14 cellular contexts compared by ENCODE assay signal in the genomic region with DNA sequence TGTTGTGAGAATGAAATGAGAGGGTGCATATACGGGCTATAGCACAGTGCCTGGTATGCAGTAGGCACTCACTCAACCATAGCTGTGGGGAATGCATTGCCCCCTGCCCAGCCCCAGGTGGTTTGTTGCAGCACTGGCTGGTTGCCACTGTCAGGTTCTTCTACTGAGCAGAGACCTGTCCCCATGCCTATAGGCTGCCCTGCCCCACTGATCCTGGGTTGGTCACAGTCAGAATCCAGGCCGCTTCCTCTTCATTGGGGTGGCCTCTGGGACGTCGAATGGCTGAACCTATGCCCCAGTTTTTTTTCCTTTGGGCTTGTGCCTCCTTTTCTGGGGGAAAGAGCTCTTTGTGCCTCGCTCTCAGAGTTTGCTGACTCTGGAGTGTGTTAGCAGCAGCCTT.
DNase-seq lines count a peak whose midpoint lies in the region; ATAC-seq and TF ChIP-seq lines count a peak whose summit lies in the region.
"Had no signal": no experiment of that assay in that cellular context is flagged by ENCODE, and none has a peak within 500 bp of the region (broad histone marks: within the 10 kb centered on the region; RNA-seq: fewer than 3 reads in every experiment).

No MANE protein-coding gene starts in this region.

- DNase-seq in dorsolateral prefrontal cortex (peak in 1 of 10 donors; percentile 17), natural killer cell (no peak), thoracic aorta (ENCODE audit: low spot score) (no peak)
- DNase-seq in CD4-positive, alpha-beta memory T cell = no peak
- DNase-seq: BE2C, HFFc6, KG1, NCI-H1092, NCI-H2107, NCI-H345, NCI-H69 had no signal

- H3K9me3 ChIP-seq in thoracic aorta = no peaks in the 10 kb centered on the region
- no peaks in the 10 kb centered on the region for H3K9me3 ChIP-seq in CD4-positive, alpha-beta memory T cell (ENCODE audit: control insufficient read depth in 1 of 2, low read length in 2 of 2)
- H3K9me3 ChIP-seq: BE2C had no signal

- peaks cover 9% of the 10 kb centered on the region for H3K36me3 ChIP-seq in thoracic aorta
- peaks cover 57% of the 10 kb centered on the region for H3K36me3 ChIP-seq in CD4-positive, alpha-beta memory T cell (ENCODE audit: insufficient read depth, low read length)

- H3K27me3 ChIP-seq in dorsolateral prefrontal cortex (no peaks in the 10 kb centered on the region), thoracic aorta (replicated peaks; ENCODE audit: insufficient read depth) (no peaks in the 10 kb centered on the region)
- H3K27me3 ChIP-seq in CD4-positive, alpha-beta memory T cell (ENCODE audit: insufficient read depth, low read length) = no peaks in the 10 kb centered on the region
- H3K27me3 ChIP-seq: BE2C had no signal

- CTCF ChIA-PET in CD4-positive, alpha-beta memory T cell (lab: Charles Lee; ENCODE audit: partially characterized antibody) = no interaction called here

- no peaks in the 10 kb centered on the region for H3K9me3 Mint-ChIP-seq in natural killer cell
- H3K9me3 Mint-ChIP-seq in CD4-positive, alpha-beta memory T cell = no peaks in the 10 kb centered on the region
- H3K9me3 Mint-ChIP-seq: HFFc6 had no signal

- H3K4me1 ChIP-seq in thoracic aorta (ENCODE audit: control insufficient read depth in 1 of 2, low read depth in 2 of 2) = peaks cover 22 to 75% of the 10 kb centered on the region in 2 donors
- H3K4me1 ChIP-seq in CD4-positive, alpha-beta memory T cell (ENCODE audit: insufficient read depth, low read length) = no peaks in the 10 kb centered on the region

- H3K27me3 Mint-ChIP-seq in natural killer cell (ENCODE audit: low read depth in 2 of 2) = no peaks in the 10 kb centered on the region
- H3K27me3 Mint-ChIP-seq in CD4-positive, alpha-beta memory T cell = no peaks in the 10 kb centered on the region

- POLR2A ChIA-PET in CD4-positive, alpha-beta memory T cell (lab: Charles Lee; ENCODE audit: partially characterized antibody) = interaction anchor here (1.8 kb wide), 1 partner anchor 44 kb away, joined by 4 read pairs; no protein-coding TSS in a partner anchor

- no peak overlapping the region for H3K4me3 Mint-ChIP-seq in natural killer cell
- no peak overlapping the region for H3K4me3 Mint-ChIP-seq in CD4-positive, alpha-beta memory T cell
- H3K4me3 Mint-ChIP-seq: HFFc6 had no signal

- H3K27ac ChIP-seq in angular gyrus (ENCODE audit: low read depth, low read length) = peak overlapping the region; percentile 32
- H3K27ac ChIP-seq in dorsolateral prefrontal cortex = peak overlapping the region in 56 of 59 donors; percentile 40 to 99 (median 95)
- peak overlapping the region; percentile 83 to 89 for H3K27ac ChIP-seq in thoracic aorta
- H3K27ac ChIP-seq in CD4-positive, alpha-beta memory T cell (ENCODE audit: low read depth, low read length) = no peak overlapping the region

- H3K36me3 Mint-ChIP-seq in natural killer cell = peaks cover 8% of the 10 kb centered on the region
- H3K36me3 Mint-ChIP-seq in CD4-positive, alpha-beta memory T cell = peaks cover 47 to 71% of the 10 kb centered on the region in 2 donors

- H3K4me3 ChIP-seq in dorsolateral prefrontal cortex = peak overlapping the region in 55 of 59 donors; percentile 10 to 80 (median 55)
- no peak overlapping the region for H3K4me3 ChIP-seq in thoracic aorta
- H3K4me3 ChIP-seq in CD4-positive, alpha-beta memory T cell (ENCODE audit: low read length in 2 of 2) = no peak overlapping the region

- ATAC-seq in natural killer cell = no peak
- ATAC-seq in thoracic aorta (ENCODE audit: insufficient number of reproducible peaks, low FRiP score, low read depth) = no peak
- ATAC-seq in GM18502 (IDR thresholded peaks at IDR 0.05; ENCODE audit: poor library complexity, unreplicated experiment) = no peak
- ATAC-seq in HG02678 (IDR thresholded peaks at IDR 0.05; ENCODE audit: unreplicated experiment) = no peak

- H3K4me1 Mint-ChIP-seq in natural killer cell = peaks cover 79 to 85% of the 10 kb centered on the region in 2 donors
- peaks cover 8 to 23% (median 14%) of the 10 kb centered on the region in 4 donors for H3K4me1 Mint-ChIP-seq in CD4-positive, alpha-beta memory T cell

- TF ChIP-seq CTCF in dorsolateral prefrontal cortex (IDR thresholded peaks at IDR 0.05 in 54 of 56, conservative IDR thresholded peaks at IDR 0.05 in 2 of 56; ENCODE audit: low read depth in 1 of 56, partially characterized antibody in 56 of 56) (no peak), natural killer cell (IDR thresholded peaks at IDR 0.05) (no peak), thoracic aorta (IDR thresholded peaks at IDR 0.05) (no peak)

- H3K27ac Mint-ChIP-seq in natural killer cell = peak overlapping the region; percentile 92 to 98
- H3K27ac Mint-ChIP-seq in CD4-positive, alpha-beta memory T cell = peak overlapping the region in 1 of 7 donors; percentile 27
- H3K27ac Mint-ChIP-seq: HFFc6 had no signal

- intact Hi-C loops in dorsolateral prefrontal cortex (cut with DNase I) = loop anchor here in 1 of 2 donors (5.0 kb wide), 1 partner anchor 44 kb away; no protein-coding TSS in a partner anchor
- intact Hi-C loops in natural killer cell (cut with micrococcal nuclease) = loop anchor here (2.0 kb wide), 1 partner anchor 13 kb away; no protein-coding TSS in a partner anchor
- intact Hi-C loops in CD4-positive, alpha-beta memory T cell (cut with micrococcal nuclease) = no loop called here

Comparison
In these comparisons a context has a peak if more than half of its experiments do, and no peak if none do; other contexts are left out.
1. H3K4me3 ChIP-seq: peak in dorsolateral prefrontal cortex (55 of 59); none in thoracic aorta (single experiment) and CD4-positive, alpha-beta memory T cell (0 of 2).